In the genomic region with DNA sequence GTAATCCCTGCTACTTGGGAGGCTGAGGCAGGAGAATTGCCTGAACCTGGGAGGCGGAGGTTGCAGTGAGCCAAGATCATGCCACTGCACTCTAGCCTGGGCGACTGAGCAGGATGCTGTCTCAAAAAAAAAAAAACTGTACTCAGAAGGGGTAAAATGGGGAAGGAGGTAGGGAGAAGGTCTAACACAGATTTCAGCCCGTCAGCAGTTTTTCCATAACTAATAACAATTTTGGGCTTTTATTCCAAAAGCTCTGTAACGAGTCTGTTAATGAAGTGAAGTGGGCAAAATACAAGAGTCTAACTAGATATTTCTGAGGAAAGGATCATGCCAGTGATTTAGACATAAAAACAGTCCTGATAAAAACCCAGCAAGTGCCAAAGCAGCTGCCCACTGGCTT, we compare ENCODE assay signal across 17 cellular contexts. TPM values are rescaled to one million over a fixed set of nuclear protein-coding genes. Genes with fewer than 3 reads are reported as not detected.
DNase-seq lines count a peak whose midpoint lies in the region; ATAC-seq, FAIRE-seq and TF ChIP-seq lines count a peak whose summit lies in the region.
"Had no signal": no experiment of that assay in that cellular context is flagged by ENCODE, and none has a peak within 500 bp of the region (broad histone marks: within the 10 kb centered on the region; RNA-seq: fewer than 3 reads in every experiment).

No MANE protein-coding gene starts in this region.

- TF ChIP-seq EP300 in K562 (IDR thresholded peaks at IDR 0.05; ENCODE audit: low read length) = no peak

- no peaks in the 10 kb centered on the region for H4K20me1 ChIP-seq in K562 (replicated peaks; ENCODE audit: control insufficient read depth, insufficient read depth, low read length)

- no peak overlapping the region for H2AFZ ChIP-seq in K562 (ENCODE audit: low read depth, low read length)

- H3K9me1 ChIP-seq in K562 (ENCODE audit: control insufficient read depth, insufficient read depth, low read length) = no peaks in the 10 kb centered on the region

- TF ChIP-seq CTCF in K562 (IDR thresholded peaks at IDR 0.05 in 2 of 3, conservative IDR thresholded peaks at IDR 0.05 in 1 of 3; ENCODE audit: insufficient read depth in 2 of 3, low read depth in 1 of 3, low read length in 3 of 3) = no peak
- no peak for TF ChIP-seq CTCF in omental fat pad (IDR thresholded peaks at IDR 0.05)

- no peaks in the 10 kb centered on the region for H3K9me3 Mint-ChIP-seq in activated T-cell treated with anti-CD3 and anti-CD28 coated beads, Interleukin-2, amount 50 U/mL, for 24 hours
- peaks cover 0 to 1% (median 0%) of the 10 kb centered on the region in 7 donors for H3K9me3 Mint-ChIP-seq in CD4-positive, CD25-positive, alpha-beta regulatory T cell
- H3K9me3 Mint-ChIP-seq in T-cell = no peaks in the 10 kb centered on the region

- no peaks in the 10 kb centered on the region for H3K27me3 Mint-ChIP-seq in activated T-cell treated with anti-CD3 and anti-CD28 coated beads, Interleukin-2, amount 50 U/mL, for 24 hours
- H3K27me3 Mint-ChIP-seq in CD4-positive, CD25-positive, alpha-beta regulatory T cell = no peaks in the 10 kb centered on the region
- no peaks in the 10 kb centered on the region for H3K27me3 Mint-ChIP-seq in T-cell

- H3K4me2 ChIP-seq in K562 (ENCODE audit: insufficient read depth, low read length) = no peak overlapping the region

- peak overlapping the region; percentile 88 for H3K27ac Mint-ChIP-seq in activated T-cell treated with anti-CD3 and anti-CD28 coated beads, Interleukin-2, amount 50 U/mL, for 24 hours
- peak overlapping the region; percentile 79 to 90 (median 82) for H3K27ac Mint-ChIP-seq in CD4-positive, CD25-positive, alpha-beta regulatory T cell
- peak overlapping the region; percentile 81 to 89 for H3K27ac Mint-ChIP-seq in T-cell

- in situ Hi-C loops in K562 (cut with MboI) = no loop called here

- peaks cover 31% of the 10 kb centered on the region for H3K36me3 ChIP-seq in CD4-positive, CD25-positive, alpha-beta regulatory T cell (ENCODE audit: control insufficient read depth, insufficient read depth, low read length)
- no peaks in the 10 kb centered on the region for H3K36me3 ChIP-seq in K562 (ENCODE audit: control insufficient read depth, insufficient read depth, low read length)

- H3K79me2 ChIP-seq in K562 (ENCODE audit: control insufficient read depth, insufficient read depth, low read length) = no peaks in the 10 kb centered on the region

- FAIRE-seq in K562 (lab: Jason Lieb, UNC) = no peak
- FAIRE-seq: H54 had no signal

- ATAC-seq in CD4-positive, CD25-positive, alpha-beta regulatory T cell (ENCODE audit: low read depth in 2 of 2) = no peak
- ATAC-seq in T-cell (replicated peaks in 1 of 4) = peak in 1 of 4 experiments; percentile 26
- no peak for ATAC-seq in K562
- ATAC-seq in omental fat pad (ENCODE audit: low FRiP score) = no peak

- no TSS peak for BruUV-seq in K562 (replicated peaks; lab: Mats Ljungman, UMichigan)

- H3K27me3 ChIP-seq in CD4-positive, CD25-positive, alpha-beta regulatory T cell (ENCODE audit: control insufficient read depth, insufficient read depth, low read length) = no peaks in the 10 kb centered on the region
- no peaks in the 10 kb centered on the region for H3K27me3 ChIP-seq in K562 (ENCODE audit: control insufficient read depth in 2 of 2, insufficient read depth in 2 of 2, low read length in 2 of 2)
- H3K27me3 ChIP-seq: BE2C, Peyer's patch had no signal

- POLR2A ChIA-PET in T-cell (lab: Charles Lee) (interaction anchor here in 1 of 2 donors (0.6 kb wide), 1 partner anchor 152 kb away, joined by 6 read pairs; no protein-coding TSS in a partner anchor), K562 (lab: Yijun Ruan, JAX) (interaction anchor here (1.5 to 4.3 kb wide), 3 partner anchors 11 to 27 kb away, joined by 4 to 19 read pairs (median 7); a partner anchor contains a TSS)

- peak overlapping the region; percentile 46 for H3K4me3 Mint-ChIP-seq in activated T-cell treated with anti-CD3 and anti-CD28 coated beads, Interleukin-2, amount 50 U/mL, for 24 hours
- peak overlapping the region in 1 of 4 donors; percentile 48 for H3K4me3 Mint-ChIP-seq in CD4-positive, CD25-positive, alpha-beta regulatory T cell
- H3K4me3 Mint-ChIP-seq in T-cell = peak overlapping the region in 2 of 3 donors; percentile 58 to 75

- no peaks in the 10 kb centered on the region for H3K4me1 ChIP-seq in CD4-positive, CD25-positive, alpha-beta regulatory T cell (ENCODE audit: control insufficient read depth, insufficient read depth, low read length, poor library complexity, severe bottlenecking)
- no peaks in the 10 kb centered on the region for H3K4me1 ChIP-seq in K562 (replicated peaks in 1 of 2; ENCODE audit: control insufficient read depth in 2 of 2, insufficient read depth in 2 of 2, low read length in 2 of 2)
- H3K4me1 ChIP-seq: BE2C, Peyer's patch had no signal

- intact Hi-C loops in K562 (cut with micrococcal nuclease) = no loop called here

- peaks cover 21% of the 10 kb centered on the region for H3K36me3 Mint-ChIP-seq in activated T-cell treated with anti-CD3 and anti-CD28 coated beads, Interleukin-2, amount 50 U/mL, for 24 hours (ENCODE audit: low read depth)
- H3K36me3 Mint-ChIP-seq in CD4-positive, CD25-positive, alpha-beta regulatory T cell = peaks cover 16% of the 10 kb centered on the region
- H3K36me3 Mint-ChIP-seq in T-cell = peaks cover 12% of the 10 kb centered on the region

- no peak for DNase-seq in activated T-cell treated with anti-CD3 and anti-CD28 coated beads, Interleukin-2, amount 50 U/mL, for 24 hours
- DNase-seq in activated T-cell treated with anti-CD3 and anti-CD28 coated beads for 4 hours (no peak), T-cell (no peak), K562 (ENCODE audit: extremely low read depth in 1 of 4, low spot score in 3 of 4) (no peak), activated gamma-delta T cell (lab: John Stamatoyannopoulos, UW) (no peak), omental fat pad (ENCODE audit: low spot score) (no peak), mesenteric fat pad (ENCODE audit: low spot score) (no peak)
- no peak for DNase-seq in CD4-positive, CD25-positive, alpha-beta regulatory T cell
- DNase-seq: BE2C, EL, NCI-H1930, NCI-H2171 treated with DMSO at 0.1 percent for 48 hours, NCI-H774, Peyer's patch, Right ventricle myocardium superior had no signal

- no peak for TF ChIP-seq POLR2A in K562 (conservative IDR thresholded peaks at IDR 0.05)

- H3K9ac ChIP-seq in K562 (ENCODE audit: insufficient read depth in 1 of 2, low read depth in 2 of 2, low read length in 2 of 2) = no peak overlapping the region

- CTCF ChIA-PET in T-cell (lab: Charles Lee) = interaction anchor here (0.6 to 1.1 kb wide), 3 partner anchors 9 to 58 kb away, joined by 5 to 10 read pairs (median 5); no protein-coding TSS in a partner anchor
- CTCF ChIA-PET in K562 (lab: Yijun Ruan, JAX; ENCODE audit: low intra/inter-chr PET ratio) = no interaction called here

- TF ChIP-seq RAD21 in K562 (CRISPR knock-in tag; conservative IDR thresholded peaks at IDR 0.05 in 1 of 2, IDR thresholded peaks at IDR 0.05 in 1 of 2) = no peak

- H3K4me1 Mint-ChIP-seq in activated T-cell treated with anti-CD3 and anti-CD28 coated beads, Interleukin-2, amount 50 U/mL, for 24 hours (ENCODE audit: low read depth) = peaks cover 29% of the 10 kb centered on the region
- H3K4me1 Mint-ChIP-seq in CD4-positive, CD25-positive, alpha-beta regulatory T cell = peaks cover 8 to 35% (median 27%) of the 10 kb centered on the region in 4 donors
- peaks cover 13 to 26% (median 20%) of the 10 kb centered on the region in 3 donors for H3K4me1 Mint-ChIP-seq in T-cell

- H3K9me3 ChIP-seq in CD4-positive, CD25-positive, alpha-beta regulatory T cell (ENCODE audit: control insufficient read depth in 2 of 2, low read length in 2 of 2) = no peaks in the 10 kb centered on the region
- no peaks in the 10 kb centered on the region for H3K9me3 ChIP-seq in K562 (replicated peaks; ENCODE audit: control insufficient read depth, insufficient read depth, low read depth, low read length)
- H3K9me3 ChIP-seq: BE2C, Peyer's patch had no signal

- H3K27ac ChIP-seq in CD4-positive, CD25-positive, alpha-beta regulatory T cell (ENCODE audit: insufficient read depth, low read length, poor library complexity, severe bottlenecking) = no peak overlapping the region
- no peak overlapping the region for H3K27ac ChIP-seq in K562 (ENCODE audit: extremely low read depth, low read depth, low read length)
- H3K27ac ChIP-seq: HL-60, Peyer's patch had no signal

- 44% methylated on average over 4 of the region's 4 CpGs for WGBS in K562 (ENCODE audit: insufficient coverage, low coverage, missing lambda C conversion rate)

- no peak overlapping the region for H3K4me3 ChIP-seq in CD4-positive, CD25-positive, alpha-beta regulatory T cell (ENCODE audit: low read depth, low read length)
- H3K4me3 ChIP-seq in K562 = no peak overlapping the region
- H3K4me3 ChIP-seq: Peyer's patch had no signal

RNA-seq across cellular contexts. Expression of a gene that starts 10.8 kb away (rescaled TPM):
- 21.6 TPM for total RNA-seq in CD4-positive, CD25-positive, alpha-beta regulatory T cell
- 10 to 100 TPM; 13.3 to 15.5 (median 15.2) TPM for polyA plus RNA-seq in CD4-positive, CD25-positive, alpha-beta regulatory T cell
- total RNA-seq in T-cell (10 to 100 TPM in 2 of 5 donors, 1 to 10 TPM in 3; 8.0 to 17.9 (median 9.3) TPM), K562 (2014; rRNA removed) (4.7 and 5.3 TPM in 2 replicates), K562 (2014; rRNA removed; fragmentation: Illumina TruSeq; extraction: Trizol) (2.8 and 3.7 TPM in 2 replicates), K562 (2015; rRNA removed; fragmentation: Illumina TruSeq; extraction: Trizol) (3.7 and 3.9 TPM in 2 replicates), K562 (2021) (4.4 and 5.6 TPM in 2 replicates), omental fat pad (10 to 100 TPM in 1 of 4 donors, 1 to 10 TPM in 3; 1.3 to 10.1 (median 4.4) TPM), mesenteric fat pad (6.7 TPM)
- total RNA-seq in K562 (2011; cell fraction: chromatin; rRNA removed; ENCODE audit: low replicate concordance) = 5.8 and 6.2 TPM in 2 replicates
- total RNA-seq in K562 (2011; cell fraction: nucleolus; rRNA removed) = 5.0 and 7.7 TPM in 2 replicates
- 4.9 and 6.8 TPM in 2 replicates for total RNA-seq in K562 (2011; cell fraction: nucleoplasm; rRNA removed)
- polyA plus RNA-seq in K562 (2011; rRNA removed) (3.0 and 4.2 TPM in 2 replicates), K562 (2014; fragmentation: Illumina TruSeq; extraction: Trizol) (3.6 and 4.2 TPM in 2 replicates), K562 (2014; fragmentation: Nextera tagmentation; extraction: Ambion mirVana) (under 1 TPM; 0.38 to 0.51 TPM), K562 (2014; rRNA removed) (3.1 and 7.7 TPM in 2 replicates)
- 4.1 and 4.9 TPM in 2 replicates for polyA plus RNA-seq in K562 (2011; cell fraction: cytosol; rRNA removed)
- polyA plus RNA-seq in K562 (2011; cell fraction: nucleus; rRNA removed) = 4.4 and 5.3 TPM in 2 replicates
- polyA plus RNA-seq in K562 (2012) = 3.4 and 4.2 TPM in 2 replicates
- polyA minus RNA-seq in K562 (2011; rRNA and poly(A)+ RNA removed) = 3.6 and 4.8 TPM in 2 replicates
- polyA minus RNA-seq in K562 (2011; cell fraction: cytosol; rRNA and poly(A)+ RNA removed) = 1.8 and 6.9 TPM in 2 replicates
- polyA minus RNA-seq in K562 (2011; cell fraction: nucleus; rRNA and poly(A)+ RNA removed) = 2.8 and 5.0 TPM in 2 replicates

RNA-seq across cellular contexts. Expression of a gene that starts 22.1 kb away (rescaled TPM):
- 346 TPM for total RNA-seq in CD4-positive, CD25-positive, alpha-beta regulatory T cell
- polyA plus RNA-seq in CD4-positive, CD25-positive, alpha-beta regulatory T cell = 100 to 1,000 TPM; 151 to 252 (median 190) TPM
- 100 to 1,000 TPM; 249 to 278 (median 263) TPM for total RNA-seq in T-cell
- 321 and 402 TPM in 2 replicates for total RNA-seq in K562 (2011; cell fraction: chromatin; rRNA removed; ENCODE audit: low replicate concordance)
- total RNA-seq in K562 (2011; cell fraction: nucleolus; rRNA removed) = 169 and 192 TPM in 2 replicates
- 213 and 226 TPM in 2 replicates for total RNA-seq in K562 (2011; cell fraction: nucleoplasm; rRNA removed)
- total RNA-seq in K562 (2014; rRNA removed) = 135 and 153 TPM in 2 replicates
- 188 and 204 TPM in 2 replicates for total RNA-seq in K562 (2014; rRNA removed; fragmentation: Illumina TruSeq; extraction: Trizol)
- total RNA-seq in K562 (2015; rRNA removed; fragmentation: Illumina TruSeq; extraction: Trizol) = 153 and 168 TPM in 2 replicates
- total RNA-seq in K562 (2021) = 149 and 170 TPM in 2 replicates
- polyA plus RNA-seq in K562 (2011; rRNA removed) = 324 and 334 TPM in 2 replicates
- polyA plus RNA-seq in K562 (2011; cell fraction: cytosol; rRNA removed) = 165 and 213 TPM in 2 replicates
- 300 and 415 TPM in 2 replicates for polyA plus RNA-seq in K562 (2011; cell fraction: nucleus; rRNA removed)
- polyA plus RNA-seq in K562 (2012) = 129 and 162 TPM in 2 replicates
- polyA plus RNA-seq in K562 (2014; fragmentation: Illumina TruSeq; extraction: Trizol) = 188 and 218 TPM in 2 replicates
- 100 to 1,000 TPM; 139 to 257 TPM for polyA plus RNA-seq in K562 (2014; fragmentation: Nextera tagmentation; extraction: Ambion mirVana)
- polyA plus RNA-seq in K562 (2014; rRNA removed) = 161 and 200 TPM in 2 replicates
- polyA minus RNA-seq in K562 (2011; rRNA and poly(A)+ RNA removed) = 226 and 231 TPM in 2 replicates
- 69.0 and 84.1 TPM in 2 replicates for polyA minus RNA-seq in K562 (2011; cell fraction: cytosol; rRNA and poly(A)+ RNA removed)
- polyA minus RNA-seq in K562 (2011; cell fraction: nucleus; rRNA and poly(A)+ RNA removed) = 62.7 and 172 TPM in 2 replicates
- total RNA-seq in omental fat pad = 100 to 1,000 TPM; 229 to 249 (median 230) TPM
- total RNA-seq in mesenteric fat pad = 171 TPM

RNA-seq across cellular contexts. Expression of a gene that starts 27.4 kb away (rescaled TPM):
- 46.8 TPM for total RNA-seq in CD4-positive, CD25-positive, alpha-beta regulatory T cell
- 10 to 100 TPM in 2 of 4 donors, 1 to 10 TPM in 2; 7.7 to 14.0 (median 10.3) TPM for polyA plus RNA-seq in CD4-positive, CD25-positive, alpha-beta regulatory T cell
- total RNA-seq in T-cell (10 to 100 TPM; 26.8 to 44.0 (median 29.3) TPM), K562 (2014; rRNA removed) (5.4 and 5.7 TPM in 2 replicates), K562 (2014; rRNA removed; fragmentation: Illumina TruSeq; extraction: Trizol) (8.2 and 9.1 TPM in 2 replicates), K562 (2015; rRNA removed; fragmentation: Illumina TruSeq; extraction: Trizol) (8.9 and 9.3 TPM in 2 replicates), K562 (2021) (10.9 and 11.3 TPM in 2 replicates), omental fat pad (10 to 100 TPM; 30.6 to 43.1 (median 37.0) TPM), mesenteric fat pad (44.4 TPM)
- 29.1 and 29.4 TPM in 2 replicates for total RNA-seq in K562 (2011; cell fraction: chromatin; rRNA removed; ENCODE audit: low replicate concordance)
- 18.2 and 22.7 TPM in 2 replicates for total RNA-seq in K562 (2011; cell fraction: nucleolus; rRNA removed)
- total RNA-seq in K562 (2011; cell fraction: nucleoplasm; rRNA removed) = 24.7 and 32.0 TPM in 2 replicates
- polyA plus RNA-seq in K562 (2011; rRNA removed) (10.2 and 10.5 TPM in 2 replicates), K562 (2014; fragmentation: Illumina TruSeq; extraction: Trizol) (9.0 and 9.7 TPM in 2 replicates), K562 (2014; fragmentation: Nextera tagmentation; extraction: Ambion mirVana) (1 to 10 TPM; 1.4 to 2.4 TPM), K562 (2014; rRNA removed) (8.3 and 10.6 TPM in 2 replicates)
- 7.4 and 10.1 TPM in 2 replicates for polyA plus RNA-seq in K562 (2011; cell fraction: cytosol; rRNA removed)
- polyA plus RNA-seq in K562 (2011; cell fraction: nucleus; rRNA removed) = 20.8 and 21.1 TPM in 2 replicates
- polyA plus RNA-seq in K562 (2012) = 6.4 and 8.2 TPM in 2 replicates
- polyA minus RNA-seq in K562 (2011; rRNA and poly(A)+ RNA removed) = 12.6 and 13.2 TPM in 2 replicates
- polyA minus RNA-seq in K562 (2011; cell fraction: cytosol; rRNA and poly(A)+ RNA removed) = 4.0 and 4.6 TPM in 2 replicates
- 10.5 and 13.4 TPM in 2 replicates for polyA minus RNA-seq in K562 (2011; cell fraction: nucleus; rRNA and poly(A)+ RNA removed)
